Comparison of ENCODE assay signal across 1 cellular context in the genomic region with DNA sequence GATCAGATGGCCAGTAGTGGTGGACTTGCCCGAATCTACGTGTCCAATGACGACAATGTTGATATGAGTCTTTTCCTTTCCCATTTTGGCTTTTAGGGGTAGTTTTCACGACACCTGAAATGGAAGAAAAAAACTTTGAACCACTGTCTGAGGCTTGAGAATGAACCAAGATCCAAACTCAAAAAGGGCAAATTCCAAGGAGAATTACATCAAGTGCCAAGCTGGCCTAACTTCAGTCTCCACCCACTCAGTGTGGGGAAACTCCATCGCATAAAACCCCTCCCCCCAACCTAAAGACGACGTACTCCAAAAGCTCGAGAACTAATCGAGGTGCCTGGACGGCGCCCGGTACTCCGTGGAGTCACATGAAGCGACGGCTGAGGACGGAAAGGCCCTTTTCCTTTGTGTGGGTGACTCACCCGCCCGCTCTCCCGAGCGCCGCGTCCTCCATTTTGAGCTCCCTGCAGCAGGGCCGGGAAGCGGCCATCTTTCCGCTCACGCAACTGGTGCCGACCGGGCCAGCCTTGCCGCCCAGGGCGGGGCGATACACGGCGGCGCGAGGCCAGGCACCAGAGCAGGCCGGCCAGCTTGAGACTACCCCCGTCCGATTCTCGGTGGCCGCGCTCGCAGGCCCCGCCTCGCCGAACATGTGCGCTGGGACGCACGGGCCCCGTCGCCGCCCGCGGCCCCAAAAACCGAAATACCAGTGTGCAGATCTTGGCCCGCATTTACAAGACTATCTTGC.
TF ChIP-seq lines count a peak whose summit lies in the region.

No MANE protein-coding gene starts in this region.

TF ChIP-seq in GM12878, 131 proteins besides CTCF, POLR2A, EP300 and RAD21 (continued from another document):
- TF ChIP-seq, protein P1, sequence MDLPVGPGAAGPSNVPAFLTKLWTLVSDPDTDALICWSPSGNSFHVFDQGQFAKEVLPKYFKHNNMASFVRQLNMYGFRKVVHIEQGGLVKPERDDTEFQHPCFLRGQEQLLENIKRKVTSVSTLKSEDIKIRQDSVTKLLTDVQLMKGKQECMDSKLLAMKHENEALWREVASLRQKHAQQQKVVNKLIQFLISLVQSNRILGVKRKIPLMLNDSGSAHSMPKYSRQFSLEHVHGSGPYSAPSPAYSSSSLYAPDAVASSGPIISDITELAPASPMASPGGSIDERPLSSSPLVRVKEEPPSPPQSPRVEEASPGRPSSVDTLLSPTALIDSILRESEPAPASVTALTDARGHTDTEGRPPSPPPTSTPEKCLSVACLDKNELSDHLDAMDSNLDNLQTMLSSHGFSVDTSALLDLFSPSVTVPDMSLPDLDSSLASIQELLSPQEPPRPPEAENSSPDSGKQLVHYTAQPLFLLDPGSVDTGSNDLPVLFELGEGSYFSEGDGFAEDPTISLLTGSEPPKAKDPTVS (IDR thresholded peaks at IDR 0.05; ENCODE audit: low read depth, low read length), result no peak
- TF ChIP-seq NFYA (IDR thresholded peaks at IDR 0.05; ENCODE audit: borderline replicate concordance, low read depth, low read length) (no peak), SMAD5 (IDR thresholded peaks at IDR 0.05; ENCODE audit: low read depth) (peak; percentile 80), GATAD2B (conservative IDR thresholded peaks at IDR 0.05; ENCODE audit: low read depth) (0 out of 2 replicates have a peak, but pooled peaks have one; percentile 3), KDM1A (IDR thresholded peaks at IDR 0.05; ENCODE audit: borderline replicate concordance) (no peak), SIN3A (IDR thresholded peaks at IDR 0.05; ENCODE audit: low read depth, low read length) (no peak), PAX5 (IDR thresholded peaks at IDR 0.05; ENCODE audit: borderline replicate concordance, low read depth, low read length) (no peak), SMAD1 (IDR thresholded peaks at IDR 0.05; ENCODE audit: low read depth, partially characterized antibody) (no peak), IKZF1 (conservative IDR thresholded peaks at IDR 0.05) (peak; percentile 27; the same call in 1 of the 2 replicates), ZBED1 (IDR thresholded peaks at IDR 0.05; ENCODE audit: borderline replicate concordance) (peak; percentile 42; the same call in 1 of the 2 replicates), SREBF2 (IDR thresholded peaks at IDR 0.05; ENCODE audit: low read length) (no peak), SRF (IDR thresholded peaks at IDR 0.05; ENCODE audit: low read depth in 2 of 2, low read length in 2 of 2) (no peak), DPF2 (IDR thresholded peaks at IDR 0.05) (peak; percentile 50; the same call in 1 of the 2 replicates), PAX8 (IDR thresholded peaks at IDR 0.05) (no peak), RBBP5 (conservative IDR thresholded peaks at IDR 0.05) (no peak), FOS (IDR thresholded peaks at IDR 0.05; ENCODE audit: borderline replicate concordance, extremely low read depth, insufficient read length) (no peak), NRF1 (conservative IDR thresholded peaks at IDR 0.05; ENCODE audit: low read depth, low read length) (no peak), POLR2AphosphoS5 (IDR thresholded peaks at IDR 0.05; ENCODE audit: low read length) (no peak; the same call in 1 of the 2 replicates), CREM (IDR thresholded peaks at IDR 0.05; ENCODE audit: low read depth) (no peak; the same call in 1 of the 2 replicates)
- TF ChIP-seq, protein P2, sequence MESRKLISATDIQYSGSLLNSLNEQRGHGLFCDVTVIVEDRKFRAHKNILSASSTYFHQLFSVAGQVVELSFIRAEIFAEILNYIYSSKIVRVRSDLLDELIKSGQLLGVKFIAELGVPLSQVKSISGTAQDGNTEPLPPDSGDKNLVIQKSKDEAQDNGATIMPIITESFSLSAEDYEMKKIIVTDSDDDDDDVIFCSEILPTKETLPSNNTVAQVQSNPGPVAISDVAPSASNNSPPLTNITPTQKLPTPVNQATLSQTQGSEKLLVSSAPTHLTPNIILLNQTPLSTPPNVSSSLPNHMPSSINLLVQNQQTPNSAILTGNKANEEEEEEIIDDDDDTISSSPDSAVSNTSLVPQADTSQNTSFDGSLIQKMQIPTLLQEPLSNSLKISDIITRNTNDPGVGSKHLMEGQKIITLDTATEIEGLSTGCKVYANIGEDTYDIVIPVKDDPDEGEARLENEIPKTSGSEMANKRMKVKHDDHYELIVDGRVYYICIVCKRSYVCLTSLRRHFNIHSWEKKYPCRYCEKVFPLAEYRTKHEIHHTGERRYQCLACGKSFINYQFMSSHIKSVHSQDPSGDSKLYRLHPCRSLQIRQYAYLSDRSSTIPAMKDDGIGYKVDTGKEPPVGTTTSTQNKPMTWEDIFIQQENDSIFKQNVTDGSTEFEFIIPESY (IDR thresholded peaks at IDR 0.05), result no peak
- TF ChIP-seq, protein P3, sequence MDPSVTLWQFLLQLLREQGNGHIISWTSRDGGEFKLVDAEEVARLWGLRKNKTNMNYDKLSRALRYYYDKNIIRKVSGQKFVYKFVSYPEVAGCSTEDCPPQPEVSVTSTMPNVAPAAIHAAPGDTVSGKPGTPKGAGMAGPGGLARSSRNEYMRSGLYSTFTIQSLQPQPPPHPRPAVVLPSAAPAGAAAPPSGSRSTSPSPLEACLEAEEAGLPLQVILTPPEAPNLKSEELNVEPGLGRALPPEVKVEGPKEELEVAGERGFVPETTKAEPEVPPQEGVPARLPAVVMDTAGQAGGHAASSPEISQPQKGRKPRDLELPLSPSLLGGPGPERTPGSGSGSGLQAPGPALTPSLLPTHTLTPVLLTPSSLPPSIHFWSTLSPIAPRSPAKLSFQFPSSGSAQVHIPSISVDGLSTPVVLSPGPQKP (IDR thresholded peaks at IDR 0.05; ENCODE audit: low read depth, low read length), result no peak
- TF ChIP-seq, protein P4, sequence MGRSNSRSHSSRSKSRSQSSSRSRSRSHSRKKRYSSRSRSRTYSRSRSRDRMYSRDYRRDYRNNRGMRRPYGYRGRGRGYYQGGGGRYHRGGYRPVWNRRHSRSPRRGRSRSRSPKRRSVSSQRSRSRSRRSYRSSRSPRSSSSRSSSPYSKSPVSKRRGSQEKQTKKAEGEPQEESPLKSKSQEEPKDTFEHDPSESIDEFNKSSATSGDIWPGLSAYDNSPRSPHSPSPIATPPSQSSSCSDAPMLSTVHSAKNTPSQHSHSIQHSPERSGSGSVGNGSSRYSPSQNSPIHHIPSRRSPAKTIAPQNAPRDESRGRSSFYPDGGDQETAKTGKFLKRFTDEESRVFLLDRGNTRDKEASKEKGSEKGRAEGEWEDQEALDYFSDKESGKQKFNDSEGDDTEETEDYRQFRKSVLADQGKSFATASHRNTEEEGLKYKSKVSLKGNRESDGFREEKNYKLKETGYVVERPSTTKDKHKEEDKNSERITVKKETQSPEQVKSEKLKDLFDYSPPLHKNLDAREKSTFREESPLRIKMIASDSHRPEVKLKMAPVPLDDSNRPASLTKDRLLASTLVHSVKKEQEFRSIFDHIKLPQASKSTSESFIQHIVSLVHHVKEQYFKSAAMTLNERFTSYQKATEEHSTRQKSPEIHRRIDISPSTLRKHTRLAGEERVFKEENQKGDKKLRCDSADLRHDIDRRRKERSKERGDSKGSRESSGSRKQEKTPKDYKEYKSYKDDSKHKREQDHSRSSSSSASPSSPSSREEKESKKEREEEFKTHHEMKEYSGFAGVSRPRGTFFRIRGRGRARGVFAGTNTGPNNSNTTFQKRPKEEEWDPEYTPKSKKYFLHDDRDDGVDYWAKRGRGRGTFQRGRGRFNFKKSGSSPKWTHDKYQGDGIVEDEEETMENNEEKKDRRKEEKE (IDR thresholded peaks at IDR 0.05), result no peak
- TF ChIP-seq, protein P5, sequence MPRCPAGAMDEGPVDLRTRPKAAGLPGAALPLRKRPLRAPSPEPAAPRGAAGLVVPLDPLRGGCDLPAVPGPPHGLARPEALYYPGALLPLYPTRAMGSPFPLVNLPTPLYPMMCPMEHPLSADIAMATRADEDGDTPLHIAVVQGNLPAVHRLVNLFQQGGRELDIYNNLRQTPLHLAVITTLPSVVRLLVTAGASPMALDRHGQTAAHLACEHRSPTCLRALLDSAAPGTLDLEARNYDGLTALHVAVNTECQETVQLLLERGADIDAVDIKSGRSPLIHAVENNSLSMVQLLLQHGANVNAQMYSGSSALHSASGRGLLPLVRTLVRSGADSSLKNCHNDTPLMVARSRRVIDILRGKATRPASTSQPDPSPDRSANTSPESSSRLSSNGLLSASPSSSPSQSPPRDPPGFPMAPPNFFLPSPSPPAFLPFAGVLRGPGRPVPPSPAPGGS (IDR thresholded peaks at IDR 0.05; ENCODE audit: borderline replicate concordance, insufficient read depth, low read depth, low read length, poor library complexity, severe bottlenecking), result no peak
- TF ChIP-seq, protein P6, sequence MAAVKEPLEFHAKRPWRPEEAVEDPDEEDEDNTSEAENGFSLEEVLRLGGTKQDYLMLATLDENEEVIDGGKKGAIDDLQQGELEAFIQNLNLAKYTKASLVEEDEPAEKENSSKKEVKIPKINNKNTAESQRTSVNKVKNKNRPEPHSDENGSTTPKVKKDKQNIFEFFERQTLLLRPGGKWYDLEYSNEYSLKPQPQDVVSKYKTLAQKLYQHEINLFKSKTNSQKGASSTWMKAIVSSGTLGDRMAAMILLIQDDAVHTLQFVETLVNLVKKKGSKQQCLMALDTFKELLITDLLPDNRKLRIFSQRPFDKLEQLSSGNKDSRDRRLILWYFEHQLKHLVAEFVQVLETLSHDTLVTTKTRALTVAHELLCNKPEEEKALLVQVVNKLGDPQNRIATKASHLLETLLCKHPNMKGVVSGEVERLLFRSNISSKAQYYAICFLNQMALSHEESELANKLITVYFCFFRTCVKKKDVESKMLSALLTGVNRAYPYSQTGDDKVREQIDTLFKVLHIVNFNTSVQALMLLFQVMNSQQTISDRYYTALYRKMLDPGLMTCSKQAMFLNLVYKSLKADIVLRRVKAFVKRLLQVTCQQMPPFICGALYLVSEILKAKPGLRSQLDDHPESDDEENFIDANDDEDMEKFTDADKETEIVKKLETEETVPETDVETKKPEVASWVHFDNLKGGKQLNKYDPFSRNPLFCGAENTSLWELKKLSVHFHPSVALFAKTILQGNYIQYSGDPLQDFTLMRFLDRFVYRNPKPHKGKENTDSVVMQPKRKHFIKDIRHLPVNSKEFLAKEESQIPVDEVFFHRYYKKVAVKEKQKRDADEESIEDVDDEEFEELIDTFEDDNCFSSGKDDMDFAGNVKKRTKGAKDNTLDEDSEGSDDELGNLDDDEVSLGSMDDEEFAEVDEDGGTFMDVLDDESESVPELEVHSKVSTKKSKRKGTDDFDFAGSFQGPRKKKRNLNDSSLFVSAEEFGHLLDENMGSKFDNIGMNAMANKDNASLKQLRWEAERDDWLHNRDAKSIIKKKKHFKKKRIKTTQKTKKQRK (IDR thresholded peaks at IDR 0.05; ENCODE audit: low read depth, low read length), result no peak
- TF ChIP-seq, protein P7, sequence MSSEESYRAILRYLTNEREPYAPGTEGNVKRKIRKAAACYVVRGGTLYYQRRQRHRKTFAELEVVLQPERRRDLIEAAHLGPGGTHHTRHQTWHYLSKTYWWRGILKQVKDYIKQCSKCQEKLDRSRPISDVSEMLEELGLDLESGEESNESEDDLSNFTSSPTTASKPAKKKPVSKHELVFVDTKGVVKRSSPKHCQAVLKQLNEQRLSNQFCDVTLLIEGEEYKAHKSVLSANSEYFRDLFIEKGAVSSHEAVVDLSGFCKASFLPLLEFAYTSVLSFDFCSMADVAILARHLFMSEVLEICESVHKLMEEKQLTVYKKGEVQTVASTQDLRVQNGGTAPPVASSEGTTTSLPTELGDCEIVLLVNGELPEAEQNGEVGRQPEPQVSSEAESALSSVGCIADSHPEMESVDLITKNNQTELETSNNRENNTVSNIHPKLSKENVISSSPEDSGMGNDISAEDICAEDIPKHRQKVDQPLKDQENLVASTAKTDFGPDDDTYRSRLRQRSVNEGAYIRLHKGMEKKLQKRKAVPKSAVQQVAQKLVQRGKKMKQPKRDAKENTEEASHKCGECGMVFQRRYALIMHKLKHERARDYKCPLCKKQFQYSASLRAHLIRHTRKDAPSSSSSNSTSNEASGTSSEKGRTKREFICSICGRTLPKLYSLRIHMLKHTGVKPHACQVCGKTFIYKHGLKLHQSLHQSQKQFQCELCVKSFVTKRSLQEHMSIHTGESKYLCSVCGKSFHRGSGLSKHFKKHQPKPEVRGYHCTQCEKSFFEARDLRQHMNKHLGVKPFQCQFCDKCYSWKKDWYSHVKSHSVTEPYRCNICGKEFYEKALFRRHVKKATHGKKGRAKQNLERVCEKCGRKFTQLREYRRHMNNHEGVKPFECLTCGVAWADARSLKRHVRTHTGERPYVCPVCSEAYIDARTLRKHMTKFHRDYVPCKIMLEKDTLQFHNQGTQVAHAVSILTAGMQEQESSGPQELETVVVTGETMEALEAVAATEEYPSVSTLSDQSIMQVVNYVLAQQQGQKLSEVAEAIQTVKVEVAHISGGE (CRISPR knock-in tag; IDR thresholded peaks at IDR 0.05), result 0 out of 2 replicates have a peak, but pooled peaks have one; percentile 29
- TF ChIP-seq, protein P8, sequence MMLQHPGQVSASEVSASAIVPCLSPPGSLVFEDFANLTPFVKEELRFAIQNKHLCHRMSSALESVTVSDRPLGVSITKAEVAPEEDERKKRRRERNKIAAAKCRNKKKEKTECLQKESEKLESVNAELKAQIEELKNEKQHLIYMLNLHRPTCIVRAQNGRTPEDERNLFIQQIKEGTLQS (IDR thresholded peaks at IDR 0.05; ENCODE audit: borderline replicate concordance, extremely low read depth, low read depth, low read length), result no peak
- TF ChIP-seq, protein P9, sequence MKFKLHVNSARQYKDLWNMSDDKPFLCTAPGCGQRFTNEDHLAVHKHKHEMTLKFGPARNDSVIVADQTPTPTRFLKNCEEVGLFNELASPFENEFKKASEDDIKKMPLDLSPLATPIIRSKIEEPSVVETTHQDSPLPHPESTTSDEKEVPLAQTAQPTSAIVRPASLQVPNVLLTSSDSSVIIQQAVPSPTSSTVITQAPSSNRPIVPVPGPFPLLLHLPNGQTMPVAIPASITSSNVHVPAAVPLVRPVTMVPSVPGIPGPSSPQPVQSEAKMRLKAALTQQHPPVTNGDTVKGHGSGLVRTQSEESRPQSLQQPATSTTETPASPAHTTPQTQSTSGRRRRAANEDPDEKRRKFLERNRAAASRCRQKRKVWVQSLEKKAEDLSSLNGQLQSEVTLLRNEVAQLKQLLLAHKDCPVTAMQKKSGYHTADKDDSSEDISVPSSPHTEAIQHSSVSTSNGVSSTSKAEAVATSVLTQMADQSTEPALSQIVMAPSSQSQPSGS (IDR thresholded peaks at IDR 0.05; ENCODE audit: low read length), result no peak
- TF ChIP-seq, protein P10, sequence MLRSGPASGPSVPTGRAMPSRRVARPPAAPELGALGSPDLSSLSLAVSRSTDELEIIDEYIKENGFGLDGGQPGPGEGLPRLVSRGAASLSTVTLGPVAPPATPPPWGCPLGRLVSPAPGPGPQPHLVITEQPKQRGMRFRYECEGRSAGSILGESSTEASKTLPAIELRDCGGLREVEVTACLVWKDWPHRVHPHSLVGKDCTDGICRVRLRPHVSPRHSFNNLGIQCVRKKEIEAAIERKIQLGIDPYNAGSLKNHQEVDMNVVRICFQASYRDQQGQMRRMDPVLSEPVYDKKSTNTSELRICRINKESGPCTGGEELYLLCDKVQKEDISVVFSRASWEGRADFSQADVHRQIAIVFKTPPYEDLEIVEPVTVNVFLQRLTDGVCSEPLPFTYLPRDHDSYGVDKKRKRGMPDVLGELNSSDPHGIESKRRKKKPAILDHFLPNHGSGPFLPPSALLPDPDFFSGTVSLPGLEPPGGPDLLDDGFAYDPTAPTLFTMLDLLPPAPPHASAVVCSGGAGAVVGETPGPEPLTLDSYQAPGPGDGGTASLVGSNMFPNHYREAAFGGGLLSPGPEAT (IDR thresholded peaks at IDR 0.05; ENCODE audit: low read depth), result 0 out of 2 replicates have a peak, but pooled peaks have one; percentile 54
